In the genomic region with DNA sequence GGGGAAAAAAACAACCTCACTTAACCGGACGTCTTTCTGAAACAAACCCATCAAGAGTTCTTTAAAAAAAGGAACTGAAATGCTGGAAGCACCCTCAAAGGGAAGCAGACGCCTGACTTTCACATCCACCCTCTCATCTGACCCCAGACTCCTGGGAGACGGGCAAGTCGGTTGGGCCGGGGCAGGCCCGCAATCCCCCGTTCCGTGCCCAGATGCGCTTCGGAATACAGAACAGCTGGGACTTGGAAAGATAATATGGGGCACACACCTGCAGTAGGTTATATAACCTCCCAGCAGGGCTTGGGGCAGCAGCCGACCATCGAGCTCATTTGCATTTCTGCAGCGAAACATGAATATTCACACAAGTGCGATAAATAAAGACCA, we compare ENCODE assay signal across 11 cellular contexts. TPM values are rescaled to one million over a fixed set of nuclear protein-coding genes. Genes with fewer than 3 reads are reported as not detected.
DNase-seq lines count a peak whose midpoint lies in the region; ATAC-seq, FAIRE-seq and TF ChIP-seq lines count a peak whose summit lies in the region.
"Had no signal": no experiment of that assay in that cellular context is flagged by ENCODE, and none has a peak within 500 bp of the region (broad histone marks: within the 10 kb centered on the region; RNA-seq: fewer than 3 reads in every experiment).

No MANE protein-coding gene starts in this region.

- intact Hi-C loops in endothelial cell of umbilical vein (cut with micrococcal nuclease): loop anchor here (2.0 kb wide), 2 partner anchors 34 to 210 kb away; no protein-coding TSS in a partner anchor

- TF ChIP-seq POLR2A in endothelial cell of umbilical vein (IDR thresholded peaks at IDR 0.05; ENCODE audit: low read depth, low read length): no peak

- H3K27me3 Mint-ChIP-seq in T-helper 2 cell treated with Interferon-gamma antibody and Interleukin-4, amounts not matched to agents 5 μg/mL and 100 μg/mL, for 36 hours (ENCODE audit: low read depth): no peaks in the 10 kb centered on the region

- peaks cover 21% of the 10 kb centered on the region for H3K4me1 Mint-ChIP-seq in T-helper 2 cell treated with Interferon-gamma antibody and Interleukin-4, amounts not matched to agents 5 μg/mL and 100 μg/mL, for 36 hours (ENCODE audit: low read depth)
- peaks cover 28% of the 10 kb centered on the region for H3K4me1 Mint-ChIP-seq in stimulated activated effector memory CD8-positive, alpha-beta T cell treated with anti-CD3 and anti-CD28 coated beads, Interleukin-12 subunit alpha, Interleukin-12 subunit beta, amount 100 ng/mL, for 72 hours

- H3K4me3 ChIP-seq in endothelial cell of umbilical vein (replicated peaks in 1 of 3; ENCODE audit: insufficient read depth in 1 of 3, low read depth in 1 of 3, low read length in 3 of 3): no peak overlapping the region

- no peak overlapping the region for H3K4me2 ChIP-seq in endothelial cell of umbilical vein (ENCODE audit: insufficient read depth, low read length)

- TSS peak; percentile 16 for BruUV-seq in endothelial cell of umbilical vein (replicated peaks; lab: Mats Ljungman, UMichigan)

- H3K36me3 ChIP-seq in endothelial cell of umbilical vein (ENCODE audit: control insufficient read depth in 2 of 2, extremely low read depth in 1 of 2, insufficient read depth in 2 of 2, low read length in 2 of 2): no peaks in the 10 kb centered on the region

- no peaks in the 10 kb centered on the region for H3K79me2 ChIP-seq in endothelial cell of umbilical vein (ENCODE audit: control insufficient read depth, insufficient read depth, low read length)

- no peaks in the 10 kb centered on the region for H3K27me3 ChIP-seq in endothelial cell of umbilical vein (ENCODE audit: control insufficient read depth in 2 of 2, insufficient read depth in 2 of 2, low read length in 2 of 2)

- POLR2A ChIA-PET in endothelial cell of umbilical vein (lab: Charles Lee): no interaction called here

- H2AFZ ChIP-seq in endothelial cell of umbilical vein (ENCODE audit: low read depth, low read length): no peak overlapping the region

- no peak for TF ChIP-seq CTCF in endothelial cell of umbilical vein (IDR thresholded peaks at IDR 0.05; ENCODE audit: extremely low read depth in 1 of 2, insufficient read depth in 1 of 2, low read depth in 1 of 2, low read length in 2 of 2)

- peaks cover 3% of the 10 kb centered on the region for H3K4me1 ChIP-seq in endothelial cell of umbilical vein (ENCODE audit: control insufficient read depth, extremely low read depth, insufficient read depth, low read length)

- no peak for DNase-seq in T-helper 2 cell treated with Interferon-gamma antibody and Interleukin-4, amounts not matched to agents 5 μg/mL and 100 μg/mL, for 36 hours (ENCODE audit: low spot score)
- DNase-seq in T-helper 2 cell: no peak
- peak; percentile 87 to 90 for DNase-seq in NCI-H526 (lab: John Stamatoyannopoulos, UW)
- DNase-seq in endothelial cell of umbilical vein (ENCODE audit: low read depth, low spot score): no peak
- DNase-seq in stimulated activated effector memory CD8-positive, alpha-beta T cell treated with anti-CD3 and anti-CD28 coated beads, Interleukin-12 subunit alpha, Interleukin-12 subunit beta, amount 100 ng/mL, for 72 hours (ENCODE audit: low spot score in 2 of 2): no peak
- no peak for DNase-seq in HCEC 1CT
- DNase-seq: ACHN had no signal

- ATAC-seq in stimulated activated effector memory CD8-positive, alpha-beta T cell treated with anti-CD3 and anti-CD28 coated beads, Interleukin-12 subunit alpha, Interleukin-12 subunit beta, amount 100 ng/mL, for 72 hours: no peak
- ATAC-seq in GM18858 (IDR thresholded peaks at IDR 0.05; ENCODE audit: unreplicated experiment) (no peak), HG02623 (IDR thresholded peaks at IDR 0.05; ENCODE audit: unreplicated experiment) (no peak)

- no peaks in the 10 kb centered on the region for H3K9me3 ChIP-seq in endothelial cell of umbilical vein (replicated peaks; ENCODE audit: control insufficient read depth, insufficient read depth, low read length)

- no peaks in the 10 kb centered on the region for H4K20me1 ChIP-seq in endothelial cell of umbilical vein (replicated peaks; ENCODE audit: control insufficient read depth, extremely low read depth, insufficient read depth, low read length)

- no peak overlapping the region for H3K27ac Mint-ChIP-seq in T-helper 2 cell treated with Interferon-gamma antibody and Interleukin-4, amounts not matched to agents 5 μg/mL and 100 μg/mL, for 36 hours
- no peak overlapping the region for H3K27ac Mint-ChIP-seq in stimulated activated effector memory CD8-positive, alpha-beta T cell treated with anti-CD3 and anti-CD28 coated beads, Interleukin-12 subunit alpha, Interleukin-12 subunit beta, amount 100 ng/mL, for 72 hours

- FAIRE-seq in endothelial cell of umbilical vein (lab: Jason Lieb, UNC): no peak
- FAIRE-seq: TTC549 had no signal

- H3K27ac ChIP-seq in endothelial cell of umbilical vein (ENCODE audit: insufficient read depth, low read depth, low read length): no peak overlapping the region
- H3K27ac ChIP-seq: coronary artery had no signal

- peak overlapping the region; percentile 42 for H3K4me3 Mint-ChIP-seq in T-helper 2 cell treated with Interferon-gamma antibody and Interleukin-4, amounts not matched to agents 5 μg/mL and 100 μg/mL, for 36 hours
- peak overlapping the region; percentile 60 for H3K4me3 Mint-ChIP-seq in stimulated activated effector memory CD8-positive, alpha-beta T cell treated with anti-CD3 and anti-CD28 coated beads, Interleukin-12 subunit alpha, Interleukin-12 subunit beta, amount 100 ng/mL, for 72 hours

- no peaks in the 10 kb centered on the region for H3K9me1 ChIP-seq in endothelial cell of umbilical vein (replicated peaks; ENCODE audit: control insufficient read depth, extremely low read depth, insufficient read depth, low read length)

- no peaks in the 10 kb centered on the region for H3K9me3 Mint-ChIP-seq in T-helper 2 cell treated with Interferon-gamma antibody and Interleukin-4, amounts not matched to agents 5 μg/mL and 100 μg/mL, for 36 hours
- H3K9me3 Mint-ChIP-seq in stimulated activated effector memory CD8-positive, alpha-beta T cell treated with anti-CD3 and anti-CD28 coated beads, Interleukin-12 subunit alpha, Interleukin-12 subunit beta, amount 100 ng/mL, for 72 hours: no peaks in the 10 kb centered on the region

- peaks cover 2% of the 10 kb centered on the region for H3K36me3 Mint-ChIP-seq in T-helper 2 cell treated with Interferon-gamma antibody and Interleukin-4, amounts not matched to agents 5 μg/mL and 100 μg/mL, for 36 hours (ENCODE audit: low read depth)
- H3K36me3 Mint-ChIP-seq in stimulated activated effector memory CD8-positive, alpha-beta T cell treated with anti-CD3 and anti-CD28 coated beads, Interleukin-12 subunit alpha, Interleukin-12 subunit beta, amount 100 ng/mL, for 72 hours: no peaks in the 10 kb centered on the region

- CTCF ChIA-PET in endothelial cell of umbilical vein (lab: Charles Lee): interaction anchor here (0.6 to 2.0 kb wide), 7 partner anchors 12 to 211 kb away, joined by 3 to 13 read pairs (median 3); no protein-coding TSS in a partner anchor

- H3K9ac ChIP-seq in endothelial cell of umbilical vein (replicated peaks; ENCODE audit: extremely low read depth, insufficient read depth, low read length): no peak overlapping the region

- dilution Hi-C loops in endothelial cell of umbilical vein (cut with MboI; ENCODE audit: extremely low pct_ligation_motif_present, low sequenced_read_pairs): no loop called here

TF ChIP-seq in endothelial cell of umbilical vein, 7 proteins besides CTCF, POLR2A, EP300 and RAD21:
- TF ChIP-seq, protein P1, sequence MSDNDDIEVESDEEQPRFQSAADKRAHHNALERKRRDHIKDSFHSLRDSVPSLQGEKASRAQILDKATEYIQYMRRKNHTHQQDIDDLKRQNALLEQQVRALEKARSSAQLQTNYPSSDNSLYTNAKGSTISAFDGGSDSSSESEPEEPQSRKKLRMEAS (IDR thresholded peaks at IDR 0.05; ENCODE audit: insufficient read depth, insufficient read length): no peak
- no peak for TF ChIP-seq JUN (IDR thresholded peaks at IDR 0.05; ENCODE audit: borderline replicate concordance, insufficient read depth, insufficient read length, low read depth)
- no peak for TF ChIP-seq EZH2 (IDR thresholded peaks at IDR 0.05; ENCODE audit: borderline replicate concordance, low read depth, low read length, severe bottlenecking)
- no peak for TF ChIP-seq GATA2 (IDR thresholded peaks at IDR 0.05; ENCODE audit: insufficient read depth, insufficient read length, low read depth, low read length)
TF ChIP-seq in endothelial cell of umbilical vein: peak in this region for 0.

RNA-seq across cellular contexts. Expression of a gene that starts 3.7 kb away (rescaled TPM):
- total RNA-seq in endothelial cell of umbilical vein: 40.4 and 47.0 TPM in 2 replicates
- 21.0 and 26.3 TPM in 2 replicates for polyA plus RNA-seq in endothelial cell of umbilical vein
- polyA plus RNA-seq in endothelial cell of umbilical vein (2011; cell fraction: cytosol; rRNA removed): 10.5 and 14.8 TPM in 2 replicates
- polyA plus RNA-seq in endothelial cell of umbilical vein (2011; cell fraction: nucleus; rRNA removed): 88.2 and 110 TPM in 2 replicates
- polyA plus RNA-seq in endothelial cell of umbilical vein (2012): 8.4 and 14.1 TPM in 2 replicates
- polyA minus RNA-seq in endothelial cell of umbilical vein: 18.7 and 31.0 TPM in 2 replicates
- polyA minus RNA-seq in endothelial cell of umbilical vein (2011; cell fraction: cytosol; rRNA and poly(A)+ RNA removed): 7.2 TPM
- 26.7 and 50.3 TPM in 2 replicates for polyA minus RNA-seq in endothelial cell of umbilical vein (2011; cell fraction: nucleus; rRNA and poly(A)+ RNA removed)

Comparison
In these comparisons a context has a peak if more than half of its experiments do, and no peak if none do; other contexts are left out.
1. DNase-seq: peak in NCI-H526 (2 of 2); none in T-helper 2 cell treated with Interferon-gamma antibody and Interleukin-4, amounts not matched to agents 5 μg/mL and 100 μg/mL, for 36 hours (single experiment), T-helper 2 cell (0 of 5), endothelial cell of umbilical vein (single experiment), stimulated activated effector memory CD8-positive, alpha-beta T cell treated with anti-CD3 and anti-CD28 coated beads, Interleukin-12 subunit alpha, Interleukin-12 subunit beta, amount 100 ng/mL, for 72 hours (0 of 2) and HCEC 1CT (single experiment).